1 cellular context compared by ENCODE assay signal in the genomic region with DNA sequence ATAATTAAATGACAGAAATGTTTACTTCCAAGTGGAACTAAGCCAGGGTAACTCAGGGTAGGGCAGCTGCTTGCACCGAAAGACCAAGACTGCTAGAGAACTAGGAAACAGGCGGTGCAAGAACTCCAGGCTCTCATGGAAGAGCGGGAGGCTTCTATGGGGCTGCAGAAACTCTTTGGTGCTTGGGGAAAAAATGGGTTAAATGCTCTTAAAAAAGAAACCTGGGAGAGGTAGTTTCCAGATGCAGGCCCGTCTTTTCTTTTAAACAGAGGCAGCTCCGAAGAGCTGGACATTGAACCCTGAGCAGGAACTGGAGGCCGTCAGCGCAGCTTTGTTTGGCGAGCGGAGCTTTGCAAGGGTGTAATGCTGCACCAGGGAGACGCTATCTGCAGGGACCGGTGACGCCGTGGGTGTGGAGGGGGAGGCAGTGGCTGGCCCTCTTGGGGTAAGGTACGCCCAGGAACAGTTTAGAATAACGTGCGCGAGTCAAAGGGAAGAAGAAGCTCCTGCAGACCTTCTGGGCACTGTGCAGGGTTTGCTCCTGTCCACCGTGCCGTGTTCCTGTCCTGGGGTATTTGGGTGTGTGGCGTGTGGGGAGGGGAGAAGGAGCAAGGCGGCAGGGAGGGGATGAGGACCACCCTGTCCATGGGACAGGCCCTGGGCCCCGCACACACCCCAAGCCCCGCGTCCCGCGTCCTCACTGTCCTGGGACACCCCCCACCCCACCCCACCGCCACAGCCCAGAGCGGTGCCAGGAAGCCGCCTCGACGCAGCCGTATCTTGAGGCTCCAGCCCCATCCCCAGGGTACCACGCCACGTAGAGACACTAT.
TF ChIP-seq lines count a peak whose summit lies in the region.

No MANE protein-coding gene starts in this region.

TF ChIP-seq in HepG2, 621 proteins besides CTCF, POLR2A, EP300 and RAD21 (continued from another document and continues in another):
- TF ChIP-seq, protein P1, sequence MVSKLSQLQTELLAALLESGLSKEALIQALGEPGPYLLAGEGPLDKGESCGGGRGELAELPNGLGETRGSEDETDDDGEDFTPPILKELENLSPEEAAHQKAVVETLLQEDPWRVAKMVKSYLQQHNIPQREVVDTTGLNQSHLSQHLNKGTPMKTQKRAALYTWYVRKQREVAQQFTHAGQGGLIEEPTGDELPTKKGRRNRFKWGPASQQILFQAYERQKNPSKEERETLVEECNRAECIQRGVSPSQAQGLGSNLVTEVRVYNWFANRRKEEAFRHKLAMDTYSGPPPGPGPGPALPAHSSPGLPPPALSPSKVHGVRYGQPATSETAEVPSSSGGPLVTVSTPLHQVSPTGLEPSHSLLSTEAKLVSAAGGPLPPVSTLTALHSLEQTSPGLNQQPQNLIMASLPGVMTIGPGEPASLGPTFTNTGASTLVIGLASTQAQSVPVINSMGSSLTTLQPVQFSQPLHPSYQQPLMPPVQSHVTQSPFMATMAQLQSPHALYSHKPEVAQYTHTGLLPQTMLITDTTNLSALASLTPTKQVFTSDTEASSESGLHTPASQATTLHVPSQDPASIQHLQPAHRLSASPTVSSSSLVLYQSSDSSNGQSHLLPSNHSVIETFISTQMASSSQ (IDR thresholded peaks at IDR 0.05; ENCODE audit: low read depth): no peak
- TF ChIP-seq, protein P1 (CRISPR knock-in tag; IDR thresholded peaks at IDR 0.05; ENCODE audit: borderline replicate concordance): peak; percentile 15; the same call in 1 of the 2 replicates
- TF ChIP-seq IKZF1 (IDR thresholded peaks at IDR 0.05) (no peak), HNRNPL (IDR thresholded peaks at IDR 0.05; ENCODE audit: low read depth, low read length) (no peak), ZNF83 (CRISPR knock-in tag; IDR thresholded peaks at IDR 0.05; ENCODE audit: borderline replicate concordance) (no peak), ETV6 (CRISPR knock-in tag; conservative IDR thresholded peaks at IDR 0.05) (no peak), ZNF569 (CRISPR knock-in tag; IDR thresholded peaks at IDR 0.05; ENCODE audit: borderline replicate concordance) (no peak), TOPORS (CRISPR knock-in tag; IDR thresholded peaks at IDR 0.05) (0 out of 2 replicates have a peak, but pooled peaks have one; percentile 44), ZNF253 (CRISPR knock-in tag; IDR thresholded peaks at IDR 0.05; ENCODE audit: borderline replicate concordance) (no peak), ZNF44 (CRISPR knock-in tag; IDR thresholded peaks at IDR 0.05) (no peak), REXO4 (CRISPR knock-in tag; IDR thresholded peaks at IDR 0.05; ENCODE audit: borderline replicate concordance) (no peak), STAG1 (CRISPR knock-in tag; IDR thresholded peaks at IDR 0.05) (no peak), GTF2F1 (IDR thresholded peaks at IDR 0.05; ENCODE audit: low read length) (no peak), ZNF501 (CRISPR knock-in tag; IDR thresholded peaks at IDR 0.05) (peak; percentile 59; the same call in 1 of the 2 replicates), ZNF782 (CRISPR knock-in tag; IDR thresholded peaks at IDR 0.05; ENCODE audit: borderline replicate concordance) (no peak), SP5 (CRISPR knock-in tag; IDR thresholded peaks at IDR 0.05; ENCODE audit: borderline replicate concordance, low read depth) (0 out of 2 replicates have a peak, but pooled peaks have one; percentile 26), CBX1 (IDR thresholded peaks at IDR 0.05; ENCODE audit: low read depth) (no peak), MBNL3 (CRISPR knock-in tag; conservative IDR thresholded peaks at IDR 0.05) (no peak), KDM5A (IDR thresholded peaks at IDR 0.05; ENCODE audit: borderline replicate concordance, low read length) (no peak), ZSCAN12 (CRISPR knock-in tag; IDR thresholded peaks at IDR 0.05) (no peak), ZNF468 (CRISPR knock-in tag; IDR thresholded peaks at IDR 0.05) (no peak), SALL1 (CRISPR knock-in tag; IDR thresholded peaks at IDR 0.05) (peak; percentile 89), ZNF776 (CRISPR knock-in tag; IDR thresholded peaks at IDR 0.05) (no peak), ZNF75D (CRISPR knock-in tag; IDR thresholded peaks at IDR 0.05; ENCODE audit: borderline replicate concordance) (no peak)
- TF ChIP-seq, protein P2, sequence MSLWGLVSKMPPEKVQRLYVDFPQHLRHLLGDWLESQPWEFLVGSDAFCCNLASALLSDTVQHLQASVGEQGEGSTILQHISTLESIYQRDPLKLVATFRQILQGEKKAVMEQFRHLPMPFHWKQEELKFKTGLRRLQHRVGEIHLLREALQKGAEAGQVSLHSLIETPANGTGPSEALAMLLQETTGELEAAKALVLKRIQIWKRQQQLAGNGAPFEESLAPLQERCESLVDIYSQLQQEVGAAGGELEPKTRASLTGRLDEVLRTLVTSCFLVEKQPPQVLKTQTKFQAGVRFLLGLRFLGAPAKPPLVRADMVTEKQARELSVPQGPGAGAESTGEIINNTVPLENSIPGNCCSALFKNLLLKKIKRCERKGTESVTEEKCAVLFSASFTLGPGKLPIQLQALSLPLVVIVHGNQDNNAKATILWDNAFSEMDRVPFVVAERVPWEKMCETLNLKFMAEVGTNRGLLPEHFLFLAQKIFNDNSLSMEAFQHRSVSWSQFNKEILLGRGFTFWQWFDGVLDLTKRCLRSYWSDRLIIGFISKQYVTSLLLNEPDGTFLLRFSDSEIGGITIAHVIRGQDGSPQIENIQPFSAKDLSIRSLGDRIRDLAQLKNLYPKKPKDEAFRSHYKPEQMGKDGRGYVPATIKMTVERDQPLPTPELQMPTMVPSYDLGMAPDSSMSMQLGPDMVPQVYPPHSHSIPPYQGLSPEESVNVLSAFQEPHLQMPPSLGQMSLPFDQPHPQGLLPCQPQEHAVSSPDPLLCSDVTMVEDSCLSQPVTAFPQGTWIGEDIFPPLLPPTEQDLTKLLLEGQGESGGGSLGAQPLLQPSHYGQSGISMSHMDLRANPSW (CRISPR knock-in tag; IDR thresholded peaks at IDR 0.05; ENCODE audit: borderline replicate concordance): no peak
- TF ChIP-seq, protein P3, sequence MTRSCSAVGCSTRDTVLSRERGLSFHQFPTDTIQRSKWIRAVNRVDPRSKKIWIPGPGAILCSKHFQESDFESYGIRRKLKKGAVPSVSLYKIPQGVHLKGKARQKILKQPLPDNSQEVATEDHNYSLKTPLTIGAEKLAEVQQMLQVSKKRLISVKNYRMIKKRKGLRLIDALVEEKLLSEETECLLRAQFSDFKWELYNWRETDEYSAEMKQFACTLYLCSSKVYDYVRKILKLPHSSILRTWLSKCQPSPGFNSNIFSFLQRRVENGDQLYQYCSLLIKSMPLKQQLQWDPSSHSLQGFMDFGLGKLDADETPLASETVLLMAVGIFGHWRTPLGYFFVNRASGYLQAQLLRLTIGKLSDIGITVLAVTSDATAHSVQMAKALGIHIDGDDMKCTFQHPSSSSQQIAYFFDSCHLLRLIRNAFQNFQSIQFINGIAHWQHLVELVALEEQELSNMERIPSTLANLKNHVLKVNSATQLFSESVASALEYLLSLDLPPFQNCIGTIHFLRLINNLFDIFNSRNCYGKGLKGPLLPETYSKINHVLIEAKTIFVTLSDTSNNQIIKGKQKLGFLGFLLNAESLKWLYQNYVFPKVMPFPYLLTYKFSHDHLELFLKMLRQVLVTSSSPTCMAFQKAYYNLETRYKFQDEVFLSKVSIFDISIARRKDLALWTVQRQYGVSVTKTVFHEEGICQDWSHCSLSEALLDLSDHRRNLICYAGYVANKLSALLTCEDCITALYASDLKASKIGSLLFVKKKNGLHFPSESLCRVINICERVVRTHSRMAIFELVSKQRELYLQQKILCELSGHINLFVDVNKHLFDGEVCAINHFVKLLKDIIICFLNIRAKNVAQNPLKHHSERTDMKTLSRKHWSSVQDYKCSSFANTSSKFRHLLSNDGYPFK (CRISPR knock-in tag; IDR thresholded peaks at IDR 0.05; ENCODE audit: borderline replicate concordance): peak; percentile 41; the same call in 1 of the 2 replicates
- TF ChIP-seq, protein P4, sequence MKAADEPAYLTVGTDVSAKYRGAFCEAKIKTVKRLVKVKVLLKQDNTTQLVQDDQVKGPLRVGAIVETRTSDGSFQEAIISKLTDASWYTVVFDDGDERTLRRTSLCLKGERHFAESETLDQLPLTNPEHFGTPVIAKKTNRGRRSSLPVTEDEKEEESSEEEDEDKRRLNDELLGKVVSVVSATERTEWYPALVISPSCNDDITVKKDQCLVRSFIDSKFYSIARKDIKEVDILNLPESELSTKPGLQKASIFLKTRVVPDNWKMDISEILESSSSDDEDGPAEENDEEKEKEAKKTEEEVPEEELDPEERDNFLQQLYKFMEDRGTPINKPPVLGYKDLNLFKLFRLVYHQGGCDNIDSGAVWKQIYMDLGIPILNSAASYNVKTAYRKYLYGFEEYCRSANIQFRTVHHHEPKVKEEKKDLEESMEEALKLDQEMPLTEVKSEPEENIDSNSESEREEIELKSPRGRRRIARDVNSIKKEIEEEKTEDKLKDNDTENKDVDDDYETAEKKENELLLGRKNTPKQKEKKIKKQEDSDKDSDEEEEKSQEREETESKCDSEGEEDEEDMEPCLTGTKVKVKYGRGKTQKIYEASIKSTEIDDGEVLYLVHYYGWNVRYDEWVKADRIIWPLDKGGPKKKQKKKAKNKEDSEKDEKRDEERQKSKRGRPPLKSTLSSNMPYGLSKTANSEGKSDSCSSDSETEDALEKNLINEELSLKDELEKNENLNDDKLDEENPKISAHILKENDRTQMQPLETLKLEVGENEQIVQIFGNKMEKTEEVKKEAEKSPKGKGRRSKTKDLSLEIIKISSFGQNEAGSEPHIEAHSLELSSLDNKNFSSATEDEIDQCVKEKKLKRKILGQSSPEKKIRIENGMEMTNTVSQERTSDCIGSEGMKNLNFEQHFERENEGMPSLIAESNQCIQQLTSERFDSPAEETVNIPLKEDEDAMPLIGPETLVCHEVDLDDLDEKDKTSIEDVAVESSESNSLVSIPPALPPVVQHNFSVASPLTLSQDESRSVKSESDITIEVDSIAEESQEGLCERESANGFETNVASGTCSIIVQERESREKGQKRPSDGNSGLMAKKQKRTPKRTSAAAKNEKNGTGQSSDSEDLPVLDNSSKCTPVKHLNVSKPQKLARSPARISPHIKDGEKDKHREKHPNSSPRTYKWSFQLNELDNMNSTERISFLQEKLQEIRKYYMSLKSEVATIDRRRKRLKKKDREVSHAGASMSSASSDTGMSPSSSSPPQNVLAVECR (CRISPR knock-in tag; IDR thresholded peaks at IDR 0.05; ENCODE audit: borderline replicate concordance): no peak; the same call in 1 of the 2 replicates
- TF ChIP-seq, protein P5, sequence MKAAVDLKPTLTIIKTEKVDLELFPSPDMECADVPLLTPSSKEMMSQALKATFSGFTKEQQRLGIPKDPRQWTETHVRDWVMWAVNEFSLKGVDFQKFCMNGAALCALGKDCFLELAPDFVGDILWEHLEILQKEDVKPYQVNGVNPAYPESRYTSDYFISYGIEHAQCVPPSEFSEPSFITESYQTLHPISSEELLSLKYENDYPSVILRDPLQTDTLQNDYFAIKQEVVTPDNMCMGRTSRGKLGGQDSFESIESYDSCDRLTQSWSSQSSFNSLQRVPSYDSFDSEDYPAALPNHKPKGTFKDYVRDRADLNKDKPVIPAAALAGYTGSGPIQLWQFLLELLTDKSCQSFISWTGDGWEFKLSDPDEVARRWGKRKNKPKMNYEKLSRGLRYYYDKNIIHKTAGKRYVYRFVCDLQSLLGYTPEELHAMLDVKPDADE (CRISPR knock-in tag; IDR thresholded peaks at IDR 0.05): 0 out of 2 replicates have a peak, but pooled peaks have one; percentile 54
- TF ChIP-seq, protein P6, sequence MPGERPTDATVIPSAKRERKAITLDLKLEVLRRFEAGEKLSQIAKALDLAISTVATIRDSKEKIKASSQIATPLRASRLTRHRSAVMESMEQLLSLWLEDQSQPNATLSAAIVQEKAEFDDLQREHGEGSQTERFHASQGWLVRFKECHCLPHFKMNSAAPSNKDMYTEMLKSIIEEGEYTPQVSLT (CRISPR knock-in tag; IDR thresholded peaks at IDR 0.05; ENCODE audit: borderline replicate concordance, low read depth): no peak
- TF ChIP-seq, protein P7, sequence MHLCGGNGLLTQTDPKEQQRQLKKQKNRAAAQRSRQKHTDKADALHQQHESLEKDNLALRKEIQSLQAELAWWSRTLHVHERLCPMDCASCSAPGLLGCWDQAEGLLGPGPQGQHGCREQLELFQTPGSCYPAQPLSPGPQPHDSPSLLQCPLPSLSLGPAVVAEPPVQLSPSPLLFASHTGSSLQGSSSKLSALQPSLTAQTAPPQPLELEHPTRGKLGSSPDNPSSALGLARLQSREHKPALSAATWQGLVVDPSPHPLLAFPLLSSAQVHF (CRISPR knock-in tag; IDR thresholded peaks at IDR 0.05): no peak
- TF ChIP-seq, protein P8, sequence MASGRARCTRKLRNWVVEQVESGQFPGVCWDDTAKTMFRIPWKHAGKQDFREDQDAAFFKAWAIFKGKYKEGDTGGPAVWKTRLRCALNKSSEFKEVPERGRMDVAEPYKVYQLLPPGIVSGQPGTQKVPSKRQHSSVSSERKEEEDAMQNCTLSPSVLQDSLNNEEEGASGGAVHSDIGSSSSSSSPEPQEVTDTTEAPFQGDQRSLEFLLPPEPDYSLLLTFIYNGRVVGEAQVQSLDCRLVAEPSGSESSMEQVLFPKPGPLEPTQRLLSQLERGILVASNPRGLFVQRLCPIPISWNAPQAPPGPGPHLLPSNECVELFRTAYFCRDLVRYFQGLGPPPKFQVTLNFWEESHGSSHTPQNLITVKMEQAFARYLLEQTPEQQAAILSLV (CRISPR knock-in tag; IDR thresholded peaks at IDR 0.05; ENCODE audit: borderline replicate concordance): no peak
- TF ChIP-seq, protein P9, sequence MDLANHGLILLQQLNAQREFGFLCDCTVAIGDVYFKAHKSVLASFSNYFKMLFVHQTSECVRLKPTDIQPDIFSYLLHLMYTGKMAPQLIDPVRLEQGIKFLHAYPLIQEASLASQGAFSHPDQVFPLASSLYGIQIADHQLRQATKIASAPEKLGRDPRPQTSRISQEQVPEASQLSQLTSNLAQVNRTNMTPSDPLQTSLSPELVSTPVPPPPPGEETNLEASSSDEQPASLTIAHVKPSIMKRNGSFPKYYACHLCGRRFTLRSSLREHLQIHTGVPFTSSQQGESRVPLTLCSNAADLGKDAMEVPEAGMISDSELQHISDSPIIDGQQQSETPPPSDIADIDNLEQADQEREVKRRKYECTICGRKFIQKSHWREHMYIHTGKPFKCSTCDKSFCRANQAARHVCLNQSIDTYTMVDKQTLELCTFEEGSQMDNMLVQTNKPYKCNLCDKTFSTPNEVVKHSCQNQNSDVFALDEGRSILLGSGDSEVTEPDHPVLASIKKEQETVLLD (CRISPR knock-in tag; IDR thresholded peaks at IDR 0.05; ENCODE audit: low read depth): no peak
- TF ChIP-seq, protein P10, sequence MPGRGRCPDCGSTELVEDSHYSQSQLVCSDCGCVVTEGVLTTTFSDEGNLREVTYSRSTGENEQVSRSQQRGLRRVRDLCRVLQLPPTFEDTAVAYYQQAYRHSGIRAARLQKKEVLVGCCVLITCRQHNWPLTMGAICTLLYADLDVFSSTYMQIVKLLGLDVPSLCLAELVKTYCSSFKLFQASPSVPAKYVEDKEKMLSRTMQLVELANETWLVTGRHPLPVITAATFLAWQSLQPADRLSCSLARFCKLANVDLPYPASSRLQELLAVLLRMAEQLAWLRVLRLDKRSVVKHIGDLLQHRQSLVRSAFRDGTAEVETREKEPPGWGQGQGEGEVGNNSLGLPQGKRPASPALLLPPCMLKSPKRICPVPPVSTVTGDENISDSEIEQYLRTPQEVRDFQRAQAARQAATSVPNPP (CRISPR knock-in tag; IDR thresholded peaks at IDR 0.05): 0 out of 2 replicates have a peak, but pooled peaks have one; percentile 31
